In genomic region chr22:27210111-27210739, GRCh38 we compare ENCODE assay signal across 28 cellular contexts.
DNase-seq lines count a peak whose midpoint lies in the region; FAIRE-seq and TF ChIP-seq lines count a peak whose summit lies in the region.
"Had no signal": no experiment of that assay in that cellular context is flagged by ENCODE, and none has a peak within 500 bp of the region (broad histone marks: within the 10 kb centered on the region; RNA-seq: fewer than 3 reads in every experiment).

No MANE protein-coding gene starts in this region.

- 0 out of 2 replicates have a peak overlapping the region, but pooled peaks have one; percentile 34 for H2AFZ ChIP-seq in H1 (ENCODE audit: low read length)

- H3K36me3 ChIP-seq in H1 (ENCODE audit: control insufficient read depth in 2 of 4, insufficient read depth in 4 of 4, low read length in 3 of 4): no peaks in the 10 kb centered on the region
- H3K36me3 ChIP-seq: BE2C, MG63 had no signal

- H2BK20ac ChIP-seq in H1 (ENCODE audit: low read length): 0 out of 2 replicates have a peak overlapping the region, but pooled peaks have one; percentile 36

- H3K14ac ChIP-seq in H1 (ENCODE audit: insufficient read length): no peak overlapping the region

- 75% methylated on average over 10 of the region's 10 CpGs; no CpG with 5 or more reads in 1 of the 2 experiments for WGBS in H1 (ENCODE audit: extremely low coverage in 1 of 2, insufficient coverage in 1 of 2, insufficient read length in 1 of 2, insufficient replicate concordance in 2 of 2, low coverage in 1 of 2, low lambda C conversion rate in 2 of 2, missing lambda C conversion rate in 1 of 2), 2 experiments

- 0 out of 2 replicates have a peak overlapping the region, but pooled peaks have one; percentile 5 for H2BK12ac ChIP-seq in H1 (ENCODE audit: low read depth, low read length)

- H3K36me3 Mint-ChIP-seq in activated naive CD4-positive, alpha-beta T cell treated with anti-CD3 and anti-CD28 coated beads, Interleukin-2, amount 10 ng/mL, durations not matched to agents 7 days and 5 days: no peaks in the 10 kb centered on the region
- no peaks in the 10 kb centered on the region for H3K36me3 Mint-ChIP-seq in nephron (ENCODE audit: low read depth)
- H3K36me3 Mint-ChIP-seq: CD14-positive monocyte; CD8-positive, alpha-beta memory T cell had no signal

- TF ChIP-seq CTCF in H1 (IDR thresholded peaks at IDR 0.05; ENCODE audit: control extremely low read depth in 1 of 3, insufficient read depth in 1 of 3, low read depth in 1 of 3, low read length in 3 of 3) (no peak), nephron (IDR thresholded peaks at IDR 0.05; ENCODE audit: unreplicated experiment in 3 of 3) (no peak)

- peak overlapping the region; percentile 26; the same call in 1 of the 2 replicates for H3K18ac ChIP-seq in H1 (ENCODE audit: extremely low read depth, low read length)

- H3K4ac ChIP-seq in H1 (replicated peaks; ENCODE audit: insufficient read length, low read depth, low read length): no peak overlapping the region

- FAIRE-seq in H1 (lab: Jason Lieb, UNC) (no peak), urothelium cell line (lab: Jason Lieb, UNC) (peak; percentile 75)
- FAIRE-seq: GM12891, HepG2 had no signal

- H3K9me3 ChIP-seq in H1 (ENCODE audit: insufficient read depth in 2 of 2, low read depth in 1 of 2, low read length in 1 of 2): no peaks in the 10 kb centered on the region
- H3K9me3 ChIP-seq: BE2C, MG63 had no signal

- H4K91ac ChIP-seq in H1 (replicated peaks; ENCODE audit: insufficient read length, low read length): no peak overlapping the region

- POLR2A ChIA-PET in H1 (lab: Charles Lee; ENCODE audit: partially characterized antibody): no interaction called here

- H3K4me3 Mint-ChIP-seq in activated naive CD4-positive, alpha-beta T cell treated with anti-CD3 and anti-CD28 coated beads, Interleukin-2, amount 10 ng/mL, durations not matched to agents 7 days and 5 days: no peak overlapping the region
- H3K4me3 Mint-ChIP-seq in nephron: no peak overlapping the region
- H3K4me3 Mint-ChIP-seq: CD14-positive monocyte; CD8-positive, alpha-beta memory T cell; HFFc6 had no signal

- no peak overlapping the region for H2AK5ac ChIP-seq in H1 (ENCODE audit: low read depth, low read length)

- H3K23me2 ChIP-seq in H1 (ENCODE audit: low read depth, low read length): no peaks in the 10 kb centered on the region

- H3K4me1 ChIP-seq in H1 (replicated peaks in 1 of 4; ENCODE audit: control insufficient read depth in 3 of 4, insufficient read depth in 4 of 4, low read length in 3 of 4): peaks cover 0 to 3% (median 0%) of the 10 kb centered on the region in 4 experiments; a peak in 1 of 7 replicates

- TF ChIP-seq RAD21 in H1 (IDR thresholded peaks at IDR 0.05 in 1 of 2, conservative IDR thresholded peaks at IDR 0.05 in 1 of 2; ENCODE audit: low read depth in 2 of 2, low read length in 2 of 2): no peak

- peak overlapping the region; percentile 37 for H3K27ac Mint-ChIP-seq in activated naive CD4-positive, alpha-beta T cell treated with anti-CD3 and anti-CD28 coated beads, Interleukin-2, amount 10 ng/mL, durations not matched to agents 7 days and 5 days
- H3K27ac Mint-ChIP-seq in nephron: peak overlapping the region; percentile 67 to 85 (median 82)
- H3K27ac Mint-ChIP-seq: CD14-positive monocyte; CD8-positive, alpha-beta memory T cell; HFFc6 had no signal

- H4K20me1 ChIP-seq in H1 (replicated peaks in 1 of 2; ENCODE audit: control insufficient read depth in 1 of 2, insufficient read depth in 2 of 2, low read length in 2 of 2): no peaks in the 10 kb centered on the region

- H3K27ac ChIP-seq in H1 (ENCODE audit: low read depth, low read length): no peak overlapping the region
- H3K27ac ChIP-seq: 22Rv1, SK-N-MC had no signal

- H3K4me3 ChIP-seq in H1 (ENCODE audit: extremely low read depth in 1 of 4, insufficient read depth in 2 of 4, low read depth in 3 of 4, low read length in 4 of 4): no peak overlapping the region
- H3K4me3 ChIP-seq: MG63, SK-N-MC had no signal

- H4K5ac ChIP-seq in H1 (ENCODE audit: insufficient read length, low read depth, low read length): no peak overlapping the region

- H3K23ac ChIP-seq in H1 (ENCODE audit: insufficient read length): no peak overlapping the region

- no peak for DNase-seq in activated naive CD4-positive, alpha-beta T cell treated with anti-CD3 and anti-CD28 coated beads, Interleukin-2, amount 10 ng/mL, durations not matched to agents 7 days and 5 days
- no peak for DNase-seq in activated naive CD4-positive, alpha-beta T cell treated with anti-CD3 and anti-CD28 coated beads, Interleukin-2, amount 50 U/mL, for 16 hours
- DNase-seq in H1 (ENCODE audit: low read depth in 1 of 2, low spot score in 2 of 2): no peak
- no peak for DNase-seq in urothelium cell line (ENCODE audit: low spot score)
- DNase-seq in activated CD4-positive, alpha-beta T cell treated with anti-CD3 and anti-CD28 coated beads, Interleukin-2, amount 50 U/mL, for 48 hours: no peak
- no peak for DNase-seq in NOMO-1 treated with DMSO at 0.1 percent for 48 hours (lab: John Stamatoyannopoulos, UW; ENCODE audit: unreplicated experiment)
- DNase-seq in hepatic stellate cell (ENCODE audit: low spot score): no peak
- DNase-seq: ACHN; BE2C; CD8-positive, alpha-beta memory T cell; DMS 273 treated with DMSO at 0.1 percent for 48 hours; DMS79 treated with DMSO at 0.1 percent for 48 hours; GF-D8; H7; HFFc6; Kasumi-1; MG63; NCI-H1105 treated with DMSO at 0.1 percent for 48 hours; NCI-H2029 treated with DMSO at 0.1 percent for 48 hours; NCI-H446 treated with DMSO at 0.1 percent for 48 hours; NCI-H526; SIG-M5 had no signal

- H3K79me1 ChIP-seq in H1 (ENCODE audit: low read depth, low read length): no peaks in the 10 kb centered on the region

- H3K9me3 Mint-ChIP-seq in activated naive CD4-positive, alpha-beta T cell treated with anti-CD3 and anti-CD28 coated beads, Interleukin-2, amount 10 ng/mL, durations not matched to agents 7 days and 5 days: no peaks in the 10 kb centered on the region
- H3K9me3 Mint-ChIP-seq in nephron: peaks cover 3% of the 10 kb centered on the region
- H3K9me3 Mint-ChIP-seq: CD8-positive, alpha-beta memory T cell; HFFc6 had no signal

- no peak overlapping the region for H4K8ac ChIP-seq in H1 (ENCODE audit: extremely low read depth, insufficient read depth, low read length)

- H2BK5ac ChIP-seq in H1 (ENCODE audit: low read depth, low read length): no peak overlapping the region

- no peak overlapping the region for H3K56ac ChIP-seq in H1 (replicated peaks; ENCODE audit: insufficient read length, low read depth, low read length)

- H2BK15ac ChIP-seq in H1 (ENCODE audit: low read length): no peak overlapping the region

- H3K27me3 Mint-ChIP-seq in activated naive CD4-positive, alpha-beta T cell treated with anti-CD3 and anti-CD28 coated beads, Interleukin-2, amount 10 ng/mL, durations not matched to agents 7 days and 5 days: peaks cover 17% of the 10 kb centered on the region
- peaks cover 24% of the 10 kb centered on the region for H3K27me3 Mint-ChIP-seq in nephron (ENCODE audit: low read depth)

- CTCF ChIA-PET in activated naive CD4-positive, alpha-beta T cell treated with anti-CD3 and anti-CD28 coated beads, Interleukin-2, amount 10 ng/mL, durations not matched to agents 7 days and 5 days (lab: Charles Lee): no interaction called here
- CTCF ChIA-PET in H1 (lab: Charles Lee; ENCODE audit: partially characterized antibody): interaction anchor here (0.8 kb wide), 2 partner anchors 27 to 231 kb away, joined by 3 read pairs; no protein-coding TSS in a partner anchor

- no peak overlapping the region for H3K4me2 ChIP-seq in H1 (ENCODE audit: insufficient read depth in 1 of 2, low read depth in 2 of 2, low read length in 2 of 2)

- no peaks in the 10 kb centered on the region for H3K4me1 Mint-ChIP-seq in activated naive CD4-positive, alpha-beta T cell treated with anti-CD3 and anti-CD28 coated beads, Interleukin-2, amount 10 ng/mL, durations not matched to agents 7 days and 5 days
- H3K4me1 Mint-ChIP-seq in nephron: peaks cover 73% of the 10 kb centered on the region
- H3K4me1 Mint-ChIP-seq: CD8-positive, alpha-beta memory T cell had no signal

- H3K79me2 ChIP-seq in H1 (ENCODE audit: control insufficient read depth in 1 of 2, insufficient read depth in 2 of 2, low read length in 2 of 2): no peaks in the 10 kb centered on the region

- no peak for TF ChIP-seq POLR2A in H1 (IDR thresholded peaks at IDR 0.05; ENCODE audit: control extremely low read depth in 1 of 2, low read depth in 2 of 2, low read length in 2 of 2)

- no peak overlapping the region for H3K9ac ChIP-seq in H1 (replicated peaks in 1 of 4; ENCODE audit: extremely low read depth in 1 of 4, low read depth in 3 of 4, low read length in 3 of 4)

- H3K27me3 ChIP-seq in H1 (replicated peaks in 1 of 4; ENCODE audit: control insufficient read depth in 3 of 4, extremely low read depth in 1 of 4, insufficient read depth in 3 of 4, low read length in 3 of 4): peaks cover 0 to 2% (median 0%) of the 10 kb centered on the region in 4 experiments; a peak in 1 of 7 replicates
- H3K27me3 ChIP-seq: BE2C, MG63 had no signal

- no peak for TF ChIP-seq EP300 in H1 (IDR thresholded peaks at IDR 0.05; ENCODE audit: borderline replicate concordance in 1 of 2, low read depth in 2 of 2, low read length in 2 of 2)

- no peak overlapping the region for H2BK120ac ChIP-seq in H1 (replicated peaks; ENCODE audit: low read depth, low read length)

TF ChIP-seq in H1, 55 proteins besides CTCF, POLR2A, EP300 and RAD21:
- TF ChIP-seq KDM4A (IDR thresholded peaks at IDR 0.05; ENCODE audit: low read depth, low read length, severe bottlenecking) (no peak), TAF1 (IDR thresholded peaks at IDR 0.05; ENCODE audit: low read depth, low read length) (no peak), EZH2 (IDR thresholded peaks at IDR 0.05; ENCODE audit: low read depth, low read length, severe bottlenecking) (no peak), SUZ12 (IDR thresholded peaks at IDR 0.05; ENCODE audit: low read length) (no peak)
